In the genomic region with DNA sequence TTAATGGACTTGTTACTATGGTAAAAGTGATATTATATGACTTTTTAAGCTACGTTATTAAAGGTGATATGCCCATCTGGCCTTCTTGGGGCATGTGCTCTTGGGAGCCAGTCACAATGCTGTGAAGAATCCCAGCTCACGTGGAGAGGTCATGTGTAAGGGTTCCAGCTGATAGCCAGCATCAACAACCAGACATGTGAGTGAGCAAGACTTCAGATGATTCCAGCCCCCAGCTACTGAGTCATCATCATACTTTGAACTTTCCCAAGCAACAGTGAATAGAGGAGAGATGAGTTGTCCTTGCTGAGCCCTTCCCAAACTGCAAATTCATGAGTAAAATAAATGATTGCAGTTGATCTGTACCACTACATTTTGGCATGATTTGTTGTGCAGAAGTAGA, we compare ENCODE assay signal across 1 cellular context.
TF ChIP-seq lines count a peak whose summit lies in the region.

No MANE protein-coding gene starts in this region.

TF ChIP-seq in HEK293T, 16 proteins besides CTCF, POLR2A, EP300 and RAD21 (continued from another document):
- TF ChIP-seq ARNT (IDR thresholded peaks at IDR 0.05) = no peak
- TF ChIP-seq BHLHE40 (IDR thresholded peaks at IDR 0.05; ENCODE audit: borderline replicate concordance) = no peak
